Comparison of ENCODE assay signal across 14 cellular contexts in the genomic region with DNA sequence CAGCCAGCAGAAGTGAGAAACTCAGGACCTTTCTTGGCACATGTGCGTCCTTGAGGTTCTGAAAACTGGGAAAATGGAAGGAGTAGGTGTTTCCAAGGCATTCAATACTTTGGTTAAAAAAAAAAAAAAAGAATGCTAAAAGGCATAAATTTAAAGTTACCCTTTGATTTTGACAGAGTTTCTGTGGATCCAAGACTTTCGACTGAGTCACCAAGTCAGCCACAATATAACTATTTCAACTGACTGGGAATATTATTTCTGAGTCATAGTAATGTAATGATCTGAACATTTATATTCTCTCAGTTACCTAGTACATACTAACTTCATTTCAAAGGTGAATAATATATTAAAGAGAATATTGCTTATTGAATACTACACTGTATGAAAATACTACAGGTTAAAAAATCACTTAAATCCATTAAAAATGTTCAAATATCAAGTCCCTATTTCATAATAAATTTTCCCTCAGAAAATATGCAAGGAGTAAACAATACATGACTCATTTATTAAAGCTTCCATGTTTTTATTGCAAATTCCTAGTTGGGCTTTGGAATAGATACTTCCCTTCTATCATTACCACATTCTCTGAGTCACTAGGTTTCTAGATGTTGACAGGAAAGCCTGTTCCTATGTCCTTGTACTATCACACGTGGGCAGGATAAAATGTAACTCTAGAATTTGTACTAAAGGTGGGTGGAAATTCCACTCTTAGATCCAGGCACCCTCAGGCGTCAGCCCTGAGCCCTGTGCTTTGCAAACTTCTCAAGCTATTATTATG. TPM values are rescaled to one million over a fixed set of nuclear protein-coding genes. Genes with fewer than 3 reads are reported as not detected.
DNase-seq lines count a peak whose midpoint lies in the region; ATAC-seq and TF ChIP-seq lines count a peak whose summit lies in the region.
"Had no signal": no experiment of that assay in that cellular context is flagged by ENCODE, and none has a peak within 500 bp of the region (broad histone marks: within the 10 kb centered on the region; RNA-seq: fewer than 3 reads in every experiment).

No MANE protein-coding gene starts in this region.

- peaks cover 24% of the 10 kb centered on the region for H3K79me2 ChIP-seq in PC-9 (ENCODE audit: low read depth)

- H3K4me3 ChIP-seq in PC-9 (peak overlapping the region; percentile 86; the same call in 1 of the 2 replicates), epithelial cell of esophagus (ENCODE audit: low read length) (no peak overlapping the region), mesenchymal stem cell (ENCODE audit: insufficient read depth in 1 of 2, low read depth in 1 of 2, low read length in 2 of 2) (peak overlapping the region in 1 of 2 experiments; percentile 2)

- TF ChIP-seq CTCF in PC-9 (conservative IDR thresholded peaks at IDR 0.05) (no peak), epithelial cell of esophagus (IDR thresholded peaks at IDR 0.05; ENCODE audit: insufficient read depth, low read depth, low read length, missing control alignments) (no peak), mesothelial cell of epicardium (IDR thresholded peaks at IDR 0.05; ENCODE audit: unreplicated experiment) (no peak)

- POLR2A ChIA-PET in PC-9 (lab: Charles Lee; ENCODE audit: unreplicated experiment): interaction anchor here (0.6 kb wide), 2 partner anchors 13 to 192 kb away, joined by 4 to 5 read pairs; no protein-coding TSS in a partner anchor

- H4K8ac ChIP-seq in mesenchymal stem cell (ENCODE audit: low read length): no peak overlapping the region

- H3K9me2 ChIP-seq in PC-9 (ENCODE audit: insufficient read depth): no peaks in the 10 kb centered on the region

- H4K91ac ChIP-seq in mesenchymal stem cell (ENCODE audit: low read length): no peak overlapping the region

- peak; percentile 57 for DNase-seq in AG20443 (ENCODE audit: low spot score)
- peak; percentile 61 to 99 for DNase-seq in PC-9
- DNase-seq in epithelial cell of esophagus (ENCODE audit: low read depth): peak; percentile 93
- peak; percentile 83 for DNase-seq in mesenchymal stem cell
- DNase-seq in mesothelial cell of epicardium (ENCODE audit: low spot score in 2 of 2, unreplicated experiment in 2 of 2): no peak
- DNase-seq in HuH-7.5 (ENCODE audit: low spot score): no peak
- no peak for DNase-seq in left lobe of liver (ENCODE audit: low spot score)
- DNase-seq: activated B cell treated with CpG ODN at 0.5 μM for 24 hours; CD4-positive, CD25-positive, alpha-beta regulatory T cell; NCI-H1694; RPMI8226 had no signal

- BruUV-seq in PC-9 (replicated peaks; lab: Mats Ljungman, UMichigan): no TSS peak

- no peak overlapping the region for H2BK12ac ChIP-seq in mesenchymal stem cell (ENCODE audit: low read length in 2 of 2)

- H2BK120ac ChIP-seq in mesenchymal stem cell (ENCODE audit: low read depth, low read length): no peak overlapping the region

- peaks cover 3% of the 10 kb centered on the region; the same call in 1 of the 2 replicates for H3K9me3 ChIP-seq in PC-9 (ENCODE audit: insufficient read depth, low read depth)
- no peaks in the 10 kb centered on the region for H3K9me3 ChIP-seq in mesenchymal stem cell (ENCODE audit: control insufficient read depth, low read length)

- H3K27me3 Mint-ChIP-seq in mesothelial cell of epicardium (ENCODE audit: low read depth): no peaks in the 10 kb centered on the region

- no peak overlapping the region for H3K14ac ChIP-seq in mesenchymal stem cell (ENCODE audit: low read length in 2 of 2)

- peak overlapping the region in 1 of 2 experiments; percentile 5 for H3K18ac ChIP-seq in mesenchymal stem cell (ENCODE audit: low read depth in 1 of 2, low read length in 2 of 2)

- H3K27me3 ChIP-seq in PC-9 (ENCODE audit: insufficient read depth, low read depth) (no peaks in the 10 kb centered on the region), mesenchymal stem cell (ENCODE audit: control insufficient read depth in 1 of 2, insufficient read depth in 1 of 2, low read length in 2 of 2) (no peaks in the 10 kb centered on the region)

- no peak overlapping the region for H2AK5ac ChIP-seq in mesenchymal stem cell (ENCODE audit: low read length, severe bottlenecking)

- H3K4me2 ChIP-seq in PC-9 (peak overlapping the region; percentile 86), mesenchymal stem cell (ENCODE audit: low read length, poor library complexity, severe bottlenecking) (peak overlapping the region; percentile 16)

- H3K4me1 Mint-ChIP-seq in mesothelial cell of epicardium: peaks cover 3% of the 10 kb centered on the region
- H3K4me1 Mint-ChIP-seq: activated T-helper 17 cell treated with anti-CD3 and anti-CD28 coated beads, Interleukin-2, amount 50 U/mL, for 72 hours; CD4-positive, CD25-positive, alpha-beta regulatory T cell had no signal

- no peak overlapping the region for H3K23ac ChIP-seq in mesenchymal stem cell (ENCODE audit: low read length in 2 of 2)

- peak overlapping the region; percentile 11 for H3K9ac ChIP-seq in mesenchymal stem cell (ENCODE audit: low read length)

- no peak overlapping the region for H3K4ac ChIP-seq in mesenchymal stem cell (ENCODE audit: low read depth in 1 of 2, low read length in 2 of 2)

- WGBS in mesenchymal stem cell: 0% methylated on average over 3 of the region's 4 CpGs

- H3K9me3 Mint-ChIP-seq in mesothelial cell of epicardium: no peaks in the 10 kb centered on the region
- H3K9me3 Mint-ChIP-seq: activated B cell treated with CpG ODN at 0.5 μM for 24 hours; activated T-helper 17 cell treated with anti-CD3 and anti-CD28 coated beads, Interleukin-2, amount 50 U/mL, for 72 hours; dendritic cell treated with granulocyte-macrophage colony-stimulating factor and Interleukin-4, amounts not matched to agents 40 ng/mL and 50 ng/mL, for 4 days had no signal

- no peak overlapping the region for H2BK5ac ChIP-seq in mesenchymal stem cell (ENCODE audit: low read depth, low read length, poor library complexity, severe bottlenecking)

- H3K4me1 ChIP-seq in PC-9 (replicated peaks; ENCODE audit: insufficient read depth) (peaks cover 55% of the 10 kb centered on the region), mesenchymal stem cell (ENCODE audit: control insufficient read depth, insufficient read depth, low read depth, low read length) (peaks cover 16% of the 10 kb centered on the region)

- no peak overlapping the region for H2BK15ac ChIP-seq in mesenchymal stem cell (ENCODE audit: low read depth, poor library complexity, severe bottlenecking)

- no peaks in the 10 kb centered on the region for H3K36me3 Mint-ChIP-seq in mesothelial cell of epicardium
- H3K36me3 Mint-ChIP-seq: CD4-positive, CD25-positive, alpha-beta regulatory T cell had no signal

- H4K20me1 ChIP-seq in PC-9 (ENCODE audit: insufficient read depth): no peaks in the 10 kb centered on the region

- ATAC-seq in GM19463 (IDR thresholded peaks at IDR 0.05; ENCODE audit: unreplicated experiment) (no peak), left lobe of liver (no peak)
- ATAC-seq: activated T-helper 17 cell treated with anti-CD3 and anti-CD28 coated beads, Interleukin-2, amount 50 U/mL, for 72 hours had no signal

- H3K36me3 ChIP-seq in PC-9 (ENCODE audit: low read depth): no peaks in the 10 kb centered on the region
- H3K36me3 ChIP-seq in mesenchymal stem cell (ENCODE audit: control insufficient read depth in 1 of 2, insufficient read depth in 2 of 2, low read depth in 1 of 2, low read length in 2 of 2): no peaks in the 10 kb centered on the region

- H2AFZ ChIP-seq in PC-9 (0 out of 2 replicates have a peak overlapping the region, but pooled peaks have one; percentile 18), mesenchymal stem cell (ENCODE audit: low read depth, low read length) (no peak overlapping the region)

- H3K27ac Mint-ChIP-seq in mesothelial cell of epicardium: no peak overlapping the region
- H3K27ac Mint-ChIP-seq: activated B cell treated with CpG ODN at 0.5 μM for 24 hours; activated T-helper 17 cell treated with anti-CD3 and anti-CD28 coated beads, Interleukin-2, amount 50 U/mL, for 72 hours; CD4-positive, CD25-positive, alpha-beta regulatory T cell; dendritic cell treated with granulocyte-macrophage colony-stimulating factor and Interleukin-4, amounts not matched to agents 40 ng/mL and 50 ng/mL, for 4 days had no signal

- no peaks in the 10 kb centered on the region for H3K79me1 ChIP-seq in mesenchymal stem cell (replicated peaks; ENCODE audit: low read length, poor library complexity, severe bottlenecking)

- H3K27ac ChIP-seq in PC-9: peak overlapping the region; percentile 98
- peak overlapping the region; percentile 80 for H3K27ac ChIP-seq in mesenchymal stem cell (ENCODE audit: low read length, poor library complexity, severe bottlenecking)

- H3K4me3 Mint-ChIP-seq in mesothelial cell of epicardium: no peak overlapping the region
- H3K4me3 Mint-ChIP-seq: activated B cell treated with CpG ODN at 0.5 μM for 24 hours; activated T-helper 17 cell treated with anti-CD3 and anti-CD28 coated beads, Interleukin-2, amount 50 U/mL, for 72 hours; CD4-positive, CD25-positive, alpha-beta regulatory T cell; dendritic cell treated with granulocyte-macrophage colony-stimulating factor and Interleukin-4, amounts not matched to agents 40 ng/mL and 50 ng/mL, for 4 days had no signal

- H3F3A ChIP-seq in PC-9 (ENCODE audit: insufficient read depth, low read depth): peaks cover 66% of the 10 kb centered on the region

- CTCF ChIA-PET in PC-9 (lab: Charles Lee): no interaction called here

- intact Hi-C loops in PC-9 (cut with micrococcal nuclease; ENCODE audit: unreplicated experiment): loop anchor here (1.0 to 5.0 kb wide), 6 partner anchors 39 to 305 kb away; no protein-coding TSS in a partner anchor

RNA-seq across cellular contexts. Expression of a gene that starts 2.3 kb away (rescaled TPM):
- 52.5 and 62.8 TPM in 2 replicates for total RNA-seq in PC-9 (2021)
- polyA plus RNA-seq in mesenchymal stem cell (2013, experiment 1 of 2): 0.21 TPM
- 0.23 TPM for polyA plus RNA-seq in mesenchymal stem cell (2013, experiment 2 of 2)
- 0.07 to 0.09 TPM in 2 of 3 replicates, not detected in the other for total RNA-seq in mesothelial cell of epicardium
- 0.81 TPM for total RNA-seq in left lobe of liver
- total RNA-seq: activated B cell treated with CpG ODN at 0.5 μM for 24 hours; CD4-positive, CD25-positive, alpha-beta regulatory T cell had no signal
- polyA plus RNA-seq: CD4-positive, CD25-positive, alpha-beta regulatory T cell had no signal

RNA-seq across cellular contexts. Expression of a gene that starts 33.9 kb away (rescaled TPM):
- total RNA-seq in PC-9 (2021) (7.7 and 8.8 TPM in 2 replicates), mesothelial cell of epicardium (2.1 to 2.5 TPM (median 2.2 TPM) in 3 replicates), left lobe of liver (0.48 TPM)
- polyA plus RNA-seq in mesenchymal stem cell (2013, experiment 1 of 2): 1.1 TPM
- 1.2 TPM for polyA plus RNA-seq in mesenchymal stem cell (2013, experiment 2 of 2)
- total RNA-seq: activated B cell treated with CpG ODN at 0.5 μM for 24 hours; activated T-helper 17 cell treated with anti-CD3 and anti-CD28 coated beads, Interleukin-2, amount 50 U/mL, for 72 hours; CD4-positive, CD25-positive, alpha-beta regulatory T cell had no signal
- polyA plus RNA-seq: CD4-positive, CD25-positive, alpha-beta regulatory T cell had no signal

Comparison
In these comparisons a context has a peak if more than half of its experiments do, and no peak if none do; other contexts are left out.
1. DNase-seq: peak in AG20443 (single experiment), PC-9 (2 of 2), epithelial cell of esophagus (single experiment) and mesenchymal stem cell (single experiment); none in mesothelial cell of epicardium (0 of 2), HuH-7.5 (single experiment) and left lobe of liver (single experiment).
2. RNA of a gene that starts 2.3 kb away (total RNA-seq): 52.5 to 62.8 TPM in PC-9; 0.81 TPM in left lobe of liver (single experiment) and 0.07 to 0.09 TPM in mesothelial cell of epicardium; every median in the first group is over 10 times any median in the second.